ENCODE assay signal across 25 cellular contexts in genomic region chr12:48145981-48146380, GRCh38. TPM values are rescaled to one million over a fixed set of nuclear protein-coding genes. Genes with fewer than 3 reads are reported as not detected.
DNase-seq lines count a peak whose midpoint lies in the region; ATAC-seq and TF ChIP-seq lines count a peak whose summit lies in the region.
"Had no signal": no experiment of that assay in that cellular context is flagged by ENCODE, and none has a peak within 500 bp of the region (broad histone marks: within the 10 kb centered on the region; RNA-seq: fewer than 3 reads in every experiment).

No MANE protein-coding gene starts in this region.

- no peak for ATAC-seq in central memory CD8-positive, alpha-beta T cell (replicated peaks; ENCODE audit: extremely low read depth, poor library complexity, severe bottlenecking)
- ATAC-seq in psoas muscle (no peak), GM21576 (IDR thresholded peaks at IDR 0.05; ENCODE audit: unreplicated experiment) (no peak), GM18502 (IDR thresholded peaks at IDR 0.05; ENCODE audit: poor library complexity, unreplicated experiment) (no peak)
- ATAC-seq: A549, HCT116 had no signal

- WGBS in psoas muscle, 3 donors, result 3 to 26% (median 19%) methylated on average over 1 of the region's 1 CpG
- 43 to 62% methylated on average over 1 of the region's 1 CpG for WGBS in tibial nerve, 2 donors

- intact Hi-C loops in A673 (cut with micrococcal nuclease; ENCODE audit: unreplicated experiment), result no loop called here
- intact Hi-C loops in left ventricle myocardium inferior (cut with micrococcal nuclease), result no loop called here
- intact Hi-C loops in psoas muscle (cut with DNase I), result loop anchor here in 1 of 2 donors (2.0 kb wide), 1 partner anchor 15 kb away; no protein-coding TSS in a partner anchor

- H3K9me3 Mint-ChIP-seq in central memory CD8-positive, alpha-beta T cell, result no peaks in the 10 kb centered on the region
- H3K9me3 Mint-ChIP-seq: CD4-positive, alpha-beta T cell had no signal

- H3K4me1 Mint-ChIP-seq in central memory CD8-positive, alpha-beta T cell, result no peaks in the 10 kb centered on the region

- H3K27me3 Mint-ChIP-seq in central memory CD8-positive, alpha-beta T cell, result no peaks in the 10 kb centered on the region
- H3K27me3 Mint-ChIP-seq: CD4-positive, alpha-beta T cell had no signal

- H3K4me3 ChIP-seq in A673 (ENCODE audit: low read depth, low read length, poor library complexity, severe bottlenecking) (no peak overlapping the region), left ventricle myocardium inferior (no peak overlapping the region), psoas muscle (no peak overlapping the region), tibial nerve (no peak overlapping the region)
- H3K4me3 ChIP-seq: A549 had no signal

- peaks cover 46% of the 10 kb centered on the region for H3K36me3 Mint-ChIP-seq in central memory CD8-positive, alpha-beta T cell (ENCODE audit: insufficient read depth)

- no peak for TF ChIP-seq EP300 in tibial nerve (IDR thresholded peaks at IDR 0.05)

- peak overlapping the region; percentile 9 for H3K27ac Mint-ChIP-seq in central memory CD8-positive, alpha-beta T cell (ENCODE audit: low read depth)
- H3K27ac Mint-ChIP-seq: CD4-positive, alpha-beta T cell had no signal

- no TSS peak for BruUV-seq in A673 (replicated peaks; lab: Mats Ljungman, UMichigan)

- no peak overlapping the region for H3K4me3 Mint-ChIP-seq in central memory CD8-positive, alpha-beta T cell
- H3K4me3 Mint-ChIP-seq: CD4-positive, alpha-beta T cell had no signal

- peak overlapping the region; percentile 1 for H3K27ac ChIP-seq in A673 (ENCODE audit: low read depth, low read length, poor library complexity, severe bottlenecking)
- H3K27ac ChIP-seq in left ventricle myocardium inferior (replicated peaks), result peak overlapping the region; percentile 81
- H3K27ac ChIP-seq in psoas muscle, result peak overlapping the region; percentile 97
- no peak overlapping the region for H3K27ac ChIP-seq in tibial nerve
- H3K27ac ChIP-seq: A549 had no signal

- peaks cover 12% of the 10 kb centered on the region for H3K4me1 ChIP-seq in A673 (ENCODE audit: insufficient read depth, low read length, poor library complexity, severe bottlenecking)
- H3K4me1 ChIP-seq in left ventricle myocardium inferior, result peaks cover 91% of the 10 kb centered on the region
- peaks cover 4% of the 10 kb centered on the region for H3K4me1 ChIP-seq in psoas muscle
- peaks cover 0 to 7% (median 0%) of the 10 kb centered on the region in 4 donors for H3K4me1 ChIP-seq in tibial nerve
- H3K4me1 ChIP-seq: A549 had no signal

- CTCF ChIA-PET in A673 (lab: Charles Lee), result no interaction called here

- TF ChIP-seq POLR2A in tibial nerve (IDR thresholded peaks at IDR 0.05), result no peak

- POLR2A ChIA-PET in A673 (lab: Charles Lee; ENCODE audit: low non-redundant PET), result interaction anchor here (0.6 kb wide), 1 partner anchor 289 kb away, joined by 3 read pairs; no protein-coding TSS in a partner anchor

- no peak for TF ChIP-seq CTCF in A673 (conservative IDR thresholded peaks at IDR 0.05; ENCODE audit: low read depth, low read length)
- no peak for TF ChIP-seq CTCF in left ventricle myocardium inferior (IDR thresholded peaks at IDR 0.05; ENCODE audit: borderline replicate concordance)
- no peak for TF ChIP-seq CTCF in psoas muscle (IDR thresholded peaks at IDR 0.05)
- TF ChIP-seq CTCF in tibial nerve (IDR thresholded peaks at IDR 0.05), result no peak

- no peak for DNase-seq in A673 (ENCODE audit: low spot score)
- no peak for DNase-seq in central memory CD8-positive, alpha-beta T cell (ENCODE audit: low spot score in 2 of 2)
- DNase-seq in left ventricle myocardium inferior, result no peak
- no peak for DNase-seq in psoas muscle
- DNase-seq in tibial nerve (ENCODE audit: low spot score in 2 of 2), result no peak
- DNase-seq: CD4-positive, alpha-beta T cell; COR-L47; DMS 273 treated with DMSO at 0.1 percent for 48 hours; DND-41; KBM-7; MM.1S; NCI-H1048; NCI-H1417 treated with DMSO at 0.1 percent for 48 hours; NCI-H187; NCI-H446 treated with DMSO at 0.1 percent for 48 hours; NCI-H526 treated with DMSO at 0.1 percent for 48 hours; OCI-M1 had no signal

- H3K27me3 ChIP-seq in A673 (replicated peaks; ENCODE audit: insufficient read depth, low read depth, low read length, poor library complexity) (no peaks in the 10 kb centered on the region), left ventricle myocardium inferior (ENCODE audit: low read depth) (no peaks in the 10 kb centered on the region), psoas muscle (ENCODE audit: insufficient read depth in 3 of 3, low read length in 2 of 3) (no peaks in the 10 kb centered on the region), tibial nerve (no peaks in the 10 kb centered on the region)

- H3K36me3 ChIP-seq in A673 (ENCODE audit: insufficient read depth, low read length, poor library complexity, severe bottlenecking) (peaks cover 82% of the 10 kb centered on the region), left ventricle myocardium inferior (peaks cover 98% of the 10 kb centered on the region), psoas muscle (ENCODE audit: insufficient read depth in 1 of 2, low read depth in 1 of 2) (peaks cover 22 to 99% of the 10 kb centered on the region in 2 donors), tibial nerve (peaks cover 0 to 97% (median 15%) of the 10 kb centered on the region in 3 donors)

- no peaks in the 10 kb centered on the region for H3K9me3 ChIP-seq in A673 (ENCODE audit: low read depth, low read length, poor library complexity, severe bottlenecking)
- no peaks in the 10 kb centered on the region for H3K9me3 ChIP-seq in left ventricle myocardium inferior (replicated peaks)
- H3K9me3 ChIP-seq in psoas muscle, result no peaks in the 10 kb centered on the region
- no peaks in the 10 kb centered on the region for H3K9me3 ChIP-seq in tibial nerve
- H3K9me3 ChIP-seq: A549 had no signal

RNA-seq across cellular contexts. Expression of gene ASB8, which starts 11.3 kb away (rescaled TPM):
- total RNA-seq in A673 (2021) (23.5 and 24.1 TPM in 2 replicates), left ventricle myocardium inferior (80.3 TPM), psoas muscle (100 to 1,000 TPM; 158 to 477 (median 228) TPM), tibial nerve (10 to 100 TPM; 25.1 to 40.2 (median 28.2) TPM)
- polyA plus RNA-seq in psoas muscle, result 100 to 1,000 TPM in 2 of 3 donors, 10 to 100 TPM in 1; 49.3 to 206 (median 155) TPM

RNA-seq across cellular contexts. Expression of gene PFKM, which starts 26.8 kb away (rescaled TPM):
- total RNA-seq in A673 (2021) (114 and 130 TPM in 2 replicates), left ventricle myocardium inferior (671 TPM), psoas muscle (1,000 to 10,000 TPM in 1 of 4 donors, 100 to 1,000 TPM in 3; 618 to 1,283 (median 817) TPM), tibial nerve (10 to 100 TPM; 37.5 to 51.1 (median 47.4) TPM)
- polyA plus RNA-seq in psoas muscle, result 100 to 1,000 TPM in 2 of 3 donors, 10 to 100 TPM in 1; 65.1 to 529 (median 344) TPM

RNA-seq across cellular contexts. Expression of gene CCDC184, which starts 37.5 kb away (rescaled TPM):
- total RNA-seq in A673 (2021) (0.63 and 0.69 TPM in 2 replicates), left ventricle myocardium inferior (1.0 TPM), psoas muscle (under 1 TPM; 0.47 to 0.84 (median 0.63) TPM), tibial nerve (1 to 10 TPM; 2.1 to 4.3 (median 2.9) TPM)
- polyA plus RNA-seq in psoas muscle, result under 1 TPM; 0.16 to 0.49 (median 0.45) TPM

RNA-seq across cellular contexts. Expression of gene SENP1, which starts 40.1 kb away (rescaled TPM):
- total RNA-seq in A673 (2021), result 39.4 and 41.6 TPM in 2 replicates
- 5.3 TPM for total RNA-seq in left ventricle myocardium inferior
- 10 to 100 TPM in 1 of 4 donors, 1 to 10 TPM in 3; 6.3 to 10.2 (median 8.0) TPM for total RNA-seq in psoas muscle
- polyA plus RNA-seq in psoas muscle, result 1 to 10 TPM; 3.2 to 6.2 (median 3.3) TPM
- total RNA-seq in tibial nerve, result 10 to 100 TPM; 14.7 to 40.0 (median 21.1) TPM

RNA-seq across cellular contexts. Expression of gene OR10AD1, which starts 57.1 kb away (rescaled TPM):
- total RNA-seq in A673 (2021), result not detected in 2 replicates
- total RNA-seq in left ventricle myocardium inferior, result not detected
- not detected for total RNA-seq in psoas muscle
- polyA plus RNA-seq in psoas muscle, result under 1 TPM in 1 of 3 donors, not detected in 2; 0.01 TPM
- total RNA-seq in tibial nerve, result not detected
- total RNA-seq: CD4-positive, alpha-beta T cell; H1; HT1080; SK-MEL-5 had no signal
- polyA plus RNA-seq: A549, BJ, H1 had no signal

Comparison
In these comparisons a context has a peak if more than half of its experiments do, and no peak if none do; other contexts are left out.
1. H3K27ac ChIP-seq: peak in A673 (single experiment), left ventricle myocardium inferior (single experiment) and psoas muscle (single experiment); none in tibial nerve (0 of 4).